9 cellular contexts compared by ENCODE assay signal in genomic region chr17:7839199-7839889, GRCh38. TPM values are rescaled to one million over a fixed set of nuclear protein-coding genes. Genes with fewer than 3 reads are reported as not detected.
DNase-seq lines count a peak whose midpoint lies in the region; ATAC-seq, FAIRE-seq and TF ChIP-seq lines count a peak whose summit lies in the region.
"Had no signal": no experiment of that assay in that cellular context is flagged by ENCODE, and none has a peak within 500 bp of the region (broad histone marks: within the 10 kb centered on the region; RNA-seq: fewer than 3 reads in every experiment).

No MANE protein-coding gene starts in this region.

- H3K4me3 Mint-ChIP-seq in brain, result peak overlapping the region; percentile 90 to 99 (median 98)

- H3K4me2 ChIP-seq in A549, result peak overlapping the region; percentile 96

- CTCF ChIA-PET in A549 (lab: Yijun Ruan, JAX), result interaction anchor here (0.9 to 25.1 kb wide), 7 partner anchors 2 to 123 kb away, joined by 3 to 677 read pairs (median 9); partner anchors contain the start of genes KDM6B and NAA38

- peaks cover 0 to 7% (median 0%) of the 10 kb centered on the region in 5 experiments for H3K9me3 Mint-ChIP-seq in brain

- peaks cover 44% of the 10 kb centered on the region for H3K4me1 ChIP-seq in A549

- POLR2A ChIA-PET in A549 (lab: Yijun Ruan, JAX), result interaction anchor here (6.7 kb wide), 1 partner anchor 18 kb away, joined by 44 read pairs; the partner anchor contains the start of genes CYB5D1 and NAA38

- peaks cover 5% of the 10 kb centered on the region for H3K27me3 Mint-ChIP-seq in brain

- H3K27ac ChIP-seq in A549, result peak overlapping the region; percentile 82 to 89

- no peak for FAIRE-seq in A549 (lab: Jason Lieb, UNC)

- WGBS in A549 (ENCODE audit: missing lambda C conversion rate), result 72% methylated on average over 6 of the region's 6 CpGs

- peak overlapping the region; percentile 93 to 100 (median 99) for H3K27ac Mint-ChIP-seq in brain

- H3K9me3 ChIP-seq in A549, result no peaks in the 10 kb centered on the region

- ATAC-seq in A549 (no peak), GM21528 (IDR thresholded peaks at IDR 0.05; ENCODE audit: low FRiP score, unreplicated experiment) (no peak)

- H3K4me1 Mint-ChIP-seq in brain, result peaks cover 58% of the 10 kb centered on the region

- H3K36me3 Mint-ChIP-seq in brain, result peaks cover 6% of the 10 kb centered on the region

- no peak for TF ChIP-seq EP300 in A549 (IDR thresholded peaks at IDR 0.05)

- no peak for TF ChIP-seq POLR2A in A549 (IDR thresholded peaks at IDR 0.05; ENCODE audit: low read length)

- DNase-seq in A549 (ENCODE audit: low read depth in 1 of 2, low spot score in 1 of 2) (no peak), KBM-7 (peak; percentile 49), mucosa of gallbladder (ENCODE audit: low spot score) (peak; percentile 54), NCI-H748 treated with DMSO at 0.1 percent for 48 hours (lab: John Stamatoyannopoulos, UW) (no peak), NCI-H69 (lab: John Stamatoyannopoulos, UW) (no peak), NCI-H2081 (lab: John Stamatoyannopoulos, UW) (no peak)
- DNase-seq: NCI-H187 had no signal

- no peak for TF ChIP-seq RAD21 in A549 (conservative IDR thresholded peaks at IDR 0.05 in 1 of 2, IDR thresholded peaks at IDR 0.05 in 1 of 2)

- H3K4me3 ChIP-seq in A549, result no peak overlapping the region; the same call in 2 of the 3 replicates

- in situ Hi-C loops in KBM-7 (cut with MboI; ENCODE audit: low pct_unique_long_range_greater_than_20kb, low sequenced_read_pairs), result no loop called here

- TF ChIP-seq CTCF in A549 (IDR thresholded peaks at IDR 0.05) (no peak), brain (conservative IDR thresholded peaks at IDR 0.05) (no peak)

TF ChIP-seq in A549, 52 proteins besides CTCF, POLR2A, EP300 and RAD21:
- no peak for TF ChIP-seq NPAS2 (CRISPR knock-in tag; IDR thresholded peaks at IDR 0.05; ENCODE audit: borderline replicate concordance)
- TF ChIP-seq CEBPB (IDR thresholded peaks at IDR 0.05), result no peak
- TF ChIP-seq POLR2AphosphoS2 (conservative IDR thresholded peaks at IDR 0.05; ENCODE audit: low read length), result no peak
- TF ChIP-seq, protein P1, sequence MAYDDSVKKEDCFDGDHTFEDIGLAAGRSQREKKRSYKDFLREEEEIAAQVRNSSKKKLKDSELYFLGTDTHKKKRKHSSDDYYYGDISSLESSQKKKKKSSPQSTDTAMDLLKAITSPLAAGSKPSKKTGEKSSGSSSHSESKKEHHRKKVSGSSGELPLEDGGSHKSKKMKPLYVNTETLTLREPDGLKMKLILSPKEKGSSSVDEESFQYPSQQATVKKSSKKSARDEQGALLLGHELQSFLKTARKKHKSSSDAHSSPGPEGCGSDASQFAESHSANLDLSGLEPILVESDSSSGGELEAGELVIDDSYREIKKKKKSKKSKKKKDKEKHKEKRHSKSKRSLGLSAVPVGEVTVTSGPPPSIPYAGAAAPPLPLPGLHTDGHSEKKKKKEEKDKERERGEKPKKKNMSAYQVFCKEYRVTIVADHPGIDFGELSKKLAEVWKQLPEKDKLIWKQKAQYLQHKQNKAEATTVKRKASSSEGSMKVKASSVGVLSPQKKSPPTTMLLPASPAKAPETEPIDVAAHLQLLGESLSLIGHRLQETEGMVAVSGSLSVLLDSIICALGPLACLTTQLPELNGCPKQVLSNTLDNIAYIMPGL (CRISPR knock-in tag; IDR thresholded peaks at IDR 0.05; ENCODE audit: borderline replicate concordance), result no peak
- no peak for TF ChIP-seq USF2 (IDR thresholded peaks at IDR 0.05)
- no peak for TF ChIP-seq HES2 (IDR thresholded peaks at IDR 0.05)
- TF ChIP-seq MAFK (IDR thresholded peaks at IDR 0.05; ENCODE audit: partially characterized antibody), result no peak
- TF ChIP-seq RFX5 (IDR thresholded peaks at IDR 0.05), result no peak
- TF ChIP-seq BHLHE40 (IDR thresholded peaks at IDR 0.05; ENCODE audit: low read depth, low read length), result no peak
- no peak for TF ChIP-seq HOXB5 (CRISPR knock-in tag; IDR thresholded peaks at IDR 0.05)
- TF ChIP-seq CBX2 (IDR thresholded peaks at IDR 0.05; ENCODE audit: borderline replicate concordance, low read depth), result no peak

RNA-seq across cellular contexts. Expression of gene KDM6B, which starts 5.3 kb away (rescaled TPM):
- polyA plus RNA-seq in A549 (2011; rRNA removed) (1.3 and 3.3 TPM in 2 replicates), A549 (2017; fragmentation: RNase III; extraction: RNeasy Plus Mini Kit Qiagen cat#74134 plus additional on column Dnase treatment) (7.6 to 10.2 TPM (median 8.8 TPM) in 3 replicates), brain (ENCODE audit: insufficient read depth, low read depth, low replicate concordance) (31.8 TPM)
- polyA plus RNA-seq in A549 (2012; cell fraction: cytosol; rRNA removed), result 1.8 and 2.7 TPM in 2 replicates
- polyA plus RNA-seq in A549 (2012; cell fraction: nucleus; rRNA removed), result 9.4 and 11.6 TPM in 2 replicates
- 10.8 and 14.7 TPM in 2 replicates for polyA minus RNA-seq in A549 (2011; rRNA and poly(A)+ RNA removed)
- total RNA-seq in mucosa of gallbladder, result 52.5 TPM

RNA-seq across cellular contexts. Expression of gene TMEM88, which starts 15.5 kb away (rescaled TPM):
- 0.48 and 0.57 TPM in 2 replicates for polyA plus RNA-seq in A549 (2011; rRNA removed)
- polyA plus RNA-seq in A549 (2012; cell fraction: cytosol; rRNA removed), result 0.29 and 0.44 TPM in 2 replicates
- polyA plus RNA-seq in A549 (2012; cell fraction: nucleus; rRNA removed), result 11.6 and 16.8 TPM in 2 replicates
- polyA plus RNA-seq in A549 (2017; fragmentation: RNase III; extraction: RNeasy Plus Mini Kit Qiagen cat#74134 plus additional on column Dnase treatment), result 0.17 to 0.73 TPM (median 0.33 TPM) in 3 replicates
- 0.54 TPM in 1 of 2 replicates, not detected in the other for polyA minus RNA-seq in A549 (2011; rRNA and poly(A)+ RNA removed)
- polyA plus RNA-seq in brain (ENCODE audit: insufficient read depth, low read depth, low replicate concordance), result 9.8 TPM
- total RNA-seq in mucosa of gallbladder, result 5.8 TPM

RNA-seq across cellular contexts. Expression of gene NAA38, which starts 18.0 kb away (rescaled TPM):
- polyA plus RNA-seq in A549 (2011; rRNA removed) (98.9 and 102 TPM in 2 replicates), A549 (2017; fragmentation: RNase III; extraction: RNeasy Plus Mini Kit Qiagen cat#74134 plus additional on column Dnase treatment) (268 to 287 TPM (median 275 TPM) in 3 replicates), brain (ENCODE audit: insufficient read depth, low read depth, low replicate concordance) (262 TPM)
- 518 TPM in 2 replicates for polyA plus RNA-seq in A549 (2012; cell fraction: cytosol; rRNA removed)
- polyA plus RNA-seq in A549 (2012; cell fraction: nucleus; rRNA removed), result 332 and 388 TPM in 2 replicates
- 18.6 and 32.8 TPM in 2 replicates for polyA minus RNA-seq in A549 (2011; rRNA and poly(A)+ RNA removed)
- 79.0 TPM for total RNA-seq in mucosa of gallbladder

RNA-seq across cellular contexts. Expression of gene CYB5D1, which starts 18.5 kb away (rescaled TPM):
- polyA plus RNA-seq in A549 (2011; rRNA removed), result 17.7 and 20.4 TPM in 2 replicates
- 15.8 and 19.3 TPM in 2 replicates for polyA plus RNA-seq in A549 (2012; cell fraction: cytosol; rRNA removed)
- 16.0 and 16.3 TPM in 2 replicates for polyA plus RNA-seq in A549 (2012; cell fraction: nucleus; rRNA removed)
- polyA plus RNA-seq in A549 (2017; fragmentation: RNase III; extraction: RNeasy Plus Mini Kit Qiagen cat#74134 plus additional on column Dnase treatment), result 26.4 to 28.2 TPM (median 28.1 TPM) in 3 replicates
- polyA minus RNA-seq in A549 (2011; rRNA and poly(A)+ RNA removed), result 10.9 and 13.0 TPM in 2 replicates
- polyA plus RNA-seq in brain (ENCODE audit: insufficient read depth, low read depth, low replicate concordance), result 11.5 TPM
- total RNA-seq in mucosa of gallbladder, result 21.9 TPM

RNA-seq across cellular contexts. Expression of gene CHD3, which starts 49.2 kb away (rescaled TPM):
- polyA plus RNA-seq in A549 (2011; rRNA removed) (56.3 and 69.7 TPM in 2 replicates), A549 (2017; fragmentation: RNase III; extraction: RNeasy Plus Mini Kit Qiagen cat#74134 plus additional on column Dnase treatment) (88.0 to 113 TPM (median 111 TPM) in 3 replicates), brain (ENCODE audit: insufficient read depth, low read depth, low replicate concordance) (76.2 TPM)
- polyA plus RNA-seq in A549 (2012; cell fraction: cytosol; rRNA removed), result 65.2 and 89.0 TPM in 2 replicates
- 224 and 249 TPM in 2 replicates for polyA plus RNA-seq in A549 (2012; cell fraction: nucleus; rRNA removed)
- 139 and 156 TPM in 2 replicates for polyA minus RNA-seq in A549 (2011; rRNA and poly(A)+ RNA removed)
- 127 TPM for total RNA-seq in mucosa of gallbladder

Comparison
In these comparisons a context has a peak if more than half of its experiments do, and no peak if none do; other contexts are left out.
1. DNase-seq: peak in KBM-7 (single experiment) and mucosa of gallbladder (single experiment); none in A549 (0 of 2), NCI-H748 treated with DMSO at 0.1 percent for 48 hours (single experiment), NCI-H69 (single experiment) and NCI-H2081 (0 of 2).